In genomic region chr3:115062412-115062956, GRCh38 we compare ENCODE assay signal across 12 cellular contexts.
DNase-seq lines count a peak whose midpoint lies in the region; ATAC-seq and TF ChIP-seq lines count a peak whose summit lies in the region.
"Had no signal": no experiment of that assay in that cellular context is flagged by ENCODE, and none has a peak within 500 bp of the region (broad histone marks: within the 10 kb centered on the region; RNA-seq: fewer than 3 reads in every experiment).

No MANE protein-coding gene starts in this region.

- H4K91ac ChIP-seq in mesenchymal stem cell (ENCODE audit: low read length), result no peak overlapping the region

- H3K27me3 ChIP-seq in mesenchymal stem cell (ENCODE audit: control insufficient read depth in 1 of 2, insufficient read depth in 1 of 2, low read length in 2 of 2), result no peaks in the 10 kb centered on the region
- no peaks in the 10 kb centered on the region for H3K27me3 ChIP-seq in CD8-positive, alpha-beta T cell (ENCODE audit: insufficient read depth, low read length)
- H3K27me3 ChIP-seq: brain microvascular endothelial cell, upper lobe of right lung had no signal

- CTCF ChIA-PET in CD8-positive, alpha-beta T cell (lab: Charles Lee), result no interaction called here

- H3K4me1 Mint-ChIP-seq in CD8-positive, alpha-beta T cell (ENCODE audit: low read depth), result peaks cover 12% of the 10 kb centered on the region

- H3K4me3 Mint-ChIP-seq in CD8-positive, alpha-beta T cell, result no peak overlapping the region
- H3K4me3 Mint-ChIP-seq: activated T-cell treated with anti-CD3 and anti-CD28 coated beads, Interleukin-2, amount 50 U/mL, for 4 hours had no signal

- TF ChIP-seq CTCF in AG09319 (IDR thresholded peaks at IDR 0.05; ENCODE audit: low read depth, low read length), result no peak
- no peak for TF ChIP-seq CTCF in CD8-positive, alpha-beta T cell (IDR thresholded peaks at IDR 0.05)

- DNase-seq in AG09319 (ENCODE audit: extremely low read depth, low read depth) (peak; percentile 32), M059J (ENCODE audit: low read depth) (peak; percentile 85), caudate nucleus (lab: John Stamatoyannopoulos, UW) (no peak), mesenchymal stem cell (no peak)
- DNase-seq in activated CD4-positive, alpha-beta T cell treated with anti-CD3 and anti-CD28 coated beads for 48 hours, result no peak
- no peak for DNase-seq in CD8-positive, alpha-beta T cell
- DNase-seq: activated T-cell treated with anti-CD3 and anti-CD28 coated beads, Interleukin-2, amount 50 U/mL, for 4 hours; brain microvascular endothelial cell; MV-4-11; upper lobe of right lung had no signal

- H3K27ac Mint-ChIP-seq in CD8-positive, alpha-beta T cell, result no peak overlapping the region

- no peaks in the 10 kb centered on the region for H3K9me3 Mint-ChIP-seq in CD8-positive, alpha-beta T cell
- H3K9me3 Mint-ChIP-seq: activated T-cell treated with anti-CD3 and anti-CD28 coated beads, Interleukin-2, amount 50 U/mL, for 4 hours had no signal

- H3K27me3 Mint-ChIP-seq in CD8-positive, alpha-beta T cell (ENCODE audit: low read depth), result no peaks in the 10 kb centered on the region

- H3K14ac ChIP-seq in mesenchymal stem cell (ENCODE audit: low read length in 2 of 2), result no peak overlapping the region

- ATAC-seq in HG02973 (IDR thresholded peaks at IDR 0.05; ENCODE audit: unreplicated experiment), result no peak
- ATAC-seq in CD8-positive, alpha-beta T cell, result no peak
- ATAC-seq in GM19463 (IDR thresholded peaks at IDR 0.05; ENCODE audit: unreplicated experiment), result no peak
- ATAC-seq: activated T-cell treated with anti-CD3 and anti-CD28 coated beads, Interleukin-2, amount 50 U/mL, for 4 hours; upper lobe of right lung had no signal

- no peak overlapping the region for H4K8ac ChIP-seq in mesenchymal stem cell (ENCODE audit: low read length)

- no peak overlapping the region for H3K18ac ChIP-seq in mesenchymal stem cell (ENCODE audit: low read depth in 1 of 2, low read length in 2 of 2)

- no peak overlapping the region for H2AFZ ChIP-seq in mesenchymal stem cell (ENCODE audit: low read depth, low read length)

- H3K36me3 Mint-ChIP-seq in CD8-positive, alpha-beta T cell, result peaks cover 33% of the 10 kb centered on the region

- no peaks in the 10 kb centered on the region for H3K36me3 ChIP-seq in mesenchymal stem cell (ENCODE audit: control insufficient read depth in 1 of 2, insufficient read depth in 2 of 2, low read depth in 1 of 2, low read length in 2 of 2)
- H3K36me3 ChIP-seq in CD8-positive, alpha-beta T cell (ENCODE audit: insufficient read depth, low read length), result peaks cover 3% of the 10 kb centered on the region
- H3K36me3 ChIP-seq: brain microvascular endothelial cell, upper lobe of right lung had no signal

- H2BK5ac ChIP-seq in mesenchymal stem cell (ENCODE audit: low read depth, low read length, poor library complexity, severe bottlenecking), result no peak overlapping the region

- peak overlapping the region; percentile 56 for H3K9ac ChIP-seq in mesenchymal stem cell (ENCODE audit: low read length)

- no peak overlapping the region for H2AK5ac ChIP-seq in mesenchymal stem cell (ENCODE audit: low read length, severe bottlenecking)

- intact Hi-C loops in CD8-positive, alpha-beta T cell (cut with DNase I, micrococcal nuclease), result no loop called here

- H3K23ac ChIP-seq in mesenchymal stem cell (ENCODE audit: low read length in 2 of 2), result no peak overlapping the region

- H3K4me2 ChIP-seq in mesenchymal stem cell (ENCODE audit: low read length, poor library complexity, severe bottlenecking), result no peak overlapping the region

- H2BK12ac ChIP-seq in mesenchymal stem cell (ENCODE audit: low read length in 2 of 2), result no peak overlapping the region

- H3K27ac ChIP-seq in caudate nucleus (ENCODE audit: low read depth, low read length) (peak overlapping the region; percentile 87), mesenchymal stem cell (ENCODE audit: low read length, poor library complexity, severe bottlenecking) (no peak overlapping the region)
- H3K27ac ChIP-seq in CD8-positive, alpha-beta T cell (ENCODE audit: low read depth, low read length), result no peak overlapping the region
- H3K27ac ChIP-seq: brain microvascular endothelial cell, upper lobe of right lung had no signal

- H3K9me3 ChIP-seq in mesenchymal stem cell (ENCODE audit: control insufficient read depth, low read length), result no peaks in the 10 kb centered on the region
- no peaks in the 10 kb centered on the region for H3K9me3 ChIP-seq in CD8-positive, alpha-beta T cell (ENCODE audit: low read length)
- H3K9me3 ChIP-seq: upper lobe of right lung had no signal

- POLR2A ChIA-PET in CD8-positive, alpha-beta T cell (lab: Charles Lee), result no interaction called here

- H2BK120ac ChIP-seq in mesenchymal stem cell (ENCODE audit: low read depth, low read length), result no peak overlapping the region

- no peak overlapping the region for H3K4ac ChIP-seq in mesenchymal stem cell (ENCODE audit: low read depth in 1 of 2, low read length in 2 of 2)

- H3K4me3 ChIP-seq in mesenchymal stem cell (ENCODE audit: insufficient read depth in 1 of 2, low read depth in 1 of 2, low read length in 2 of 2), result no peak overlapping the region
- no peak overlapping the region for H3K4me3 ChIP-seq in CD8-positive, alpha-beta T cell (ENCODE audit: low read depth, low read length)
- H3K4me3 ChIP-seq: upper lobe of right lung had no signal

- no peak overlapping the region for H2BK15ac ChIP-seq in mesenchymal stem cell (ENCODE audit: low read depth, poor library complexity, severe bottlenecking)

- no peaks in the 10 kb centered on the region for H3K4me1 ChIP-seq in mesenchymal stem cell (ENCODE audit: control insufficient read depth, insufficient read depth, low read depth, low read length)
- no peaks in the 10 kb centered on the region for H3K4me1 ChIP-seq in CD8-positive, alpha-beta T cell (ENCODE audit: insufficient read depth, low read length)
- H3K4me1 ChIP-seq: upper lobe of right lung had no signal

- no peaks in the 10 kb centered on the region for H3K79me1 ChIP-seq in mesenchymal stem cell (replicated peaks; ENCODE audit: low read length, poor library complexity, severe bottlenecking)

Comparison
In these comparisons a context has a peak if more than half of its experiments do, and no peak if none do; other contexts are left out.
1. DNase-seq: peak in AG09319 (single experiment) and M059J (single experiment); none in caudate nucleus (0 of 61), mesenchymal stem cell (single experiment), activated CD4-positive, alpha-beta T cell treated with anti-CD3 and anti-CD28 coated beads for 48 hours (single experiment) and CD8-positive, alpha-beta T cell (0 of 7).